In the genomic region with DNA sequence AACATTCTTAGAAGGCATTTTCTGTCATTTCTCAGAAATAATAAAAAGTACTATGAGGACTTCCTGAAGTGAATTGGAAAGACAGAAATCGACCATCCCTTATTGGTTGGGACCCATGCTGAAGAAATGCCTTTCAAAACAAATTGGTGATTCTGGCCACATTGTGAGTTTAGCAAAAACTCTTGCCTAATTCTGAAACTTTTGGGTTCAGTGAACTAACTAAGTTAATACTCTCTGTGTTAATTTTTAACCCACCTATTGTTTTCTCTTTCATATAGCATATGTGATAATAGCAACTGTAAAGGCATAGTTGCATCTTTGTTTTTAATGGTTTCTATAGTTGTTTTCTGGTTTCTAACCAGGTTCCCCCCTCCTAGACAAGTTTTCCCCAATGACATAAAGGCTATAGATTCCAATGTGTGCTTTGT, we compare ENCODE assay signal across 15 cellular contexts.
DNase-seq lines count a peak whose midpoint lies in the region; ATAC-seq and TF ChIP-seq lines count a peak whose summit lies in the region.
"Had no signal": no experiment of that assay in that cellular context is flagged by ENCODE, and none has a peak within 500 bp of the region (broad histone marks: within the 10 kb centered on the region; RNA-seq: fewer than 3 reads in every experiment).

No MANE protein-coding gene starts in this region.

- no peaks in the 10 kb centered on the region for H3K9me3 ChIP-seq in mucosa of rectum (ENCODE audit: control insufficient read depth in 2 of 2, low read length in 2 of 2)
- H3K9me3 ChIP-seq: pancreas had no signal

- intact Hi-C loops in Right ventricle myocardium inferior (cut with DNase I), result no loop called here

- ATAC-seq in GM19043 (IDR thresholded peaks at IDR 0.05; ENCODE audit: low read depth, unreplicated experiment), result peak; percentile 85
- ATAC-seq in HG02623 (IDR thresholded peaks at IDR 0.05; ENCODE audit: unreplicated experiment), result peak; percentile 58
- peak; percentile 79 for ATAC-seq in HG03457 (IDR thresholded peaks at IDR 0.05; ENCODE audit: unreplicated experiment)
- no peak for ATAC-seq in Right ventricle myocardium inferior
- no peak for ATAC-seq in SK-N-SH treated with all-trans-retinoic acid at 6 μM for 48 hours
- no peak for ATAC-seq in activated T-cell treated with anti-CD3 and anti-CD28 coated beads, Interleukin-2, amount 50 U/mL, for 4 hours
- ATAC-seq: pancreas had no signal

- no peaks in the 10 kb centered on the region for H3K27me3 ChIP-seq in mucosa of rectum (ENCODE audit: control insufficient read depth in 2 of 2, insufficient read depth in 2 of 2, low read length in 2 of 2)
- H3K27me3 ChIP-seq: pancreas had no signal

- H3K4me3 Mint-ChIP-seq in activated T-cell treated with anti-CD3 and anti-CD28 coated beads, Interleukin-2, amount 50 U/mL, for 4 hours, result no peak overlapping the region
- H3K4me3 Mint-ChIP-seq: CD14-positive monocyte, memory B cell had no signal

- peaks cover 7 to 16% of the 10 kb centered on the region in 2 donors for H3K4me1 ChIP-seq in mucosa of rectum (ENCODE audit: control insufficient read depth in 2 of 2, insufficient read depth in 2 of 2, low read length in 2 of 2)
- H3K4me1 ChIP-seq: pancreas had no signal

- H3K9ac ChIP-seq in mucosa of rectum (ENCODE audit: low read depth in 1 of 2, low read length in 2 of 2), result no peak overlapping the region

- no peak overlapping the region for H3K4me3 ChIP-seq in mucosa of rectum (ENCODE audit: low read length in 2 of 2)
- H3K4me3 ChIP-seq: pancreas had no signal

- no peaks in the 10 kb centered on the region for H3K36me3 Mint-ChIP-seq in activated T-cell treated with anti-CD3 and anti-CD28 coated beads, Interleukin-2, amount 50 U/mL, for 4 hours (ENCODE audit: insufficient read depth)
- H3K36me3 Mint-ChIP-seq: CD14-positive monocyte, memory B cell had no signal

- H3K9me3 Mint-ChIP-seq in activated T-cell treated with anti-CD3 and anti-CD28 coated beads, Interleukin-2, amount 50 U/mL, for 4 hours, result peaks cover 18% of the 10 kb centered on the region

- H3K36me3 ChIP-seq in mucosa of rectum (ENCODE audit: control insufficient read depth in 2 of 2, insufficient read depth in 2 of 2, low read length in 2 of 2), result no peaks in the 10 kb centered on the region
- H3K36me3 ChIP-seq: pancreas had no signal

- no peaks in the 10 kb centered on the region for H3K27me3 Mint-ChIP-seq in activated T-cell treated with anti-CD3 and anti-CD28 coated beads, Interleukin-2, amount 50 U/mL, for 4 hours (ENCODE audit: low read depth)
- H3K27me3 Mint-ChIP-seq: memory B cell had no signal

- DNase-seq in NOMO-1 treated with dmso at 0.1 percent for 144 hours (lab: John Stamatoyannopoulos, UW; ENCODE audit: unreplicated experiment) (no peak), Right ventricle myocardium inferior (ENCODE audit: missing footprints) (no peak)
- no peak for DNase-seq in activated T-cell treated with anti-CD3 and anti-CD28 coated beads, Interleukin-2, amount 50 U/mL, for 4 hours
- DNase-seq: activated CD4-positive, alpha-beta T cell treated with anti-CD3 and anti-CD28 coated beads for 4 hours; amygdala; H7; pancreas; stimulated activated CD4-positive, alpha-beta T cell treated with anti-CD3 and anti-CD28 coated beads, Interleukin-12 subunit alpha, Interleukin-12 subunit beta, amount 100 ng/mL, for 4 hours had no signal

- no peaks in the 10 kb centered on the region for H3K4me1 Mint-ChIP-seq in activated T-cell treated with anti-CD3 and anti-CD28 coated beads, Interleukin-2, amount 50 U/mL, for 4 hours (ENCODE audit: low read depth)
- H3K4me1 Mint-ChIP-seq: CD14-positive monocyte, memory B cell had no signal

- peak overlapping the region; percentile 61 to 69 for H3K27ac ChIP-seq in mucosa of rectum (ENCODE audit: low read depth in 2 of 2, low read length in 2 of 2)
- H3K27ac ChIP-seq: pancreas had no signal

TF ChIP-seq in SK-N-SH treated with all-trans-retinoic acid at 6 μM for 48 hours, 23 proteins besides CTCF, POLR2A, EP300 and RAD21:
- TF ChIP-seq ZNF565 (CRISPR knock-in tag; conservative IDR thresholded peaks at IDR 0.05; ENCODE audit: low read depth), result no peak
- TF ChIP-seq, protein P1, sequence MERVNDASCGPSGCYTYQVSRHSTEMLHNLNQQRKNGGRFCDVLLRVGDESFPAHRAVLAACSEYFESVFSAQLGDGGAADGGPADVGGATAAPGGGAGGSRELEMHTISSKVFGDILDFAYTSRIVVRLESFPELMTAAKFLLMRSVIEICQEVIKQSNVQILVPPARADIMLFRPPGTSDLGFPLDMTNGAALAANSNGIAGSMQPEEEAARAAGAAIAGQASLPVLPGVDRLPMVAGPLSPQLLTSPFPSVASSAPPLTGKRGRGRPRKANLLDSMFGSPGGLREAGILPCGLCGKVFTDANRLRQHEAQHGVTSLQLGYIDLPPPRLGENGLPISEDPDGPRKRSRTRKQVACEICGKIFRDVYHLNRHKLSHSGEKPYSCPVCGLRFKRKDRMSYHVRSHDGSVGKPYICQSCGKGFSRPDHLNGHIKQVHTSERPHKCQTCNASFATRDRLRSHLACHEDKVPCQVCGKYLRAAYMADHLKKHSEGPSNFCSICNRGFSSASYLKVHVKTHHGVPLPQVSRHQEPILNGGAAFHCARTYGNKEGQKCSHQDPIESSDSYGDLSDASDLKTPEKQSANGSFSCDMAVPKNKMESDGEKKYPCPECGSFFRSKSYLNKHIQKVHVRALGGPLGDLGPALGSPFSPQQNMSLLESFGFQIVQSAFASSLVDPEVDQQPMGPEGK (CRISPR knock-in tag; IDR thresholded peaks at IDR 0.05; ENCODE audit: borderline replicate concordance), result no peak
- TF ChIP-seq ZFP3 (CRISPR knock-in tag; IDR thresholded peaks at IDR 0.05), result no peak
- TF ChIP-seq ISL1 (CRISPR knock-in tag; IDR thresholded peaks at IDR 0.05), result no peak
- TF ChIP-seq, protein P2, sequence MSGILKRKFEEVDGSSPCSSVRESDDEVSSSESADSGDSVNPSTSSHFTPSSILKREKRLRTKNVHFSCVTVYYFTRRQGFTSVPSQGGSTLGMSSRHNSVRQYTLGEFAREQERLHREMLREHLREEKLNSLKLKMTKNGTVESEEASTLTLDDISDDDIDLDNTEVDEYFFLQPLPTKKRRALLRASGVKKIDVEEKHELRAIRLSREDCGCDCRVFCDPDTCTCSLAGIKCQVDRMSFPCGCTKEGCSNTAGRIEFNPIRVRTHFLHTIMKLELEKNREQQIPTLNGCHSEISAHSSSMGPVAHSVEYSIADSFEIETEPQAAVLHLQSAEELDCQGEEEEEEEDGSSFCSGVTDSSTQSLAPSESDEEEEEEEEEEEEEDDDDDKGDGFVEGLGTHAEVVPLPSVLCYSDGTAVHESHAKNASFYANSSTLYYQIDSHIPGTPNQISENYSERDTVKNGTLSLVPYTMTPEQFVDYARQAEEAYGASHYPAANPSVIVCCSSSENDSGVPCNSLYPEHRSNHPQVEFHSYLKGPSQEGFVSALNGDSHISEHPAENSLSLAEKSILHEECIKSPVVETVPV (CRISPR knock-in tag; IDR thresholded peaks at IDR 0.05), result no peak
- TF ChIP-seq ZNF70 (CRISPR knock-in tag; IDR thresholded peaks at IDR 0.05), result no peak
- TF ChIP-seq, protein P3, sequence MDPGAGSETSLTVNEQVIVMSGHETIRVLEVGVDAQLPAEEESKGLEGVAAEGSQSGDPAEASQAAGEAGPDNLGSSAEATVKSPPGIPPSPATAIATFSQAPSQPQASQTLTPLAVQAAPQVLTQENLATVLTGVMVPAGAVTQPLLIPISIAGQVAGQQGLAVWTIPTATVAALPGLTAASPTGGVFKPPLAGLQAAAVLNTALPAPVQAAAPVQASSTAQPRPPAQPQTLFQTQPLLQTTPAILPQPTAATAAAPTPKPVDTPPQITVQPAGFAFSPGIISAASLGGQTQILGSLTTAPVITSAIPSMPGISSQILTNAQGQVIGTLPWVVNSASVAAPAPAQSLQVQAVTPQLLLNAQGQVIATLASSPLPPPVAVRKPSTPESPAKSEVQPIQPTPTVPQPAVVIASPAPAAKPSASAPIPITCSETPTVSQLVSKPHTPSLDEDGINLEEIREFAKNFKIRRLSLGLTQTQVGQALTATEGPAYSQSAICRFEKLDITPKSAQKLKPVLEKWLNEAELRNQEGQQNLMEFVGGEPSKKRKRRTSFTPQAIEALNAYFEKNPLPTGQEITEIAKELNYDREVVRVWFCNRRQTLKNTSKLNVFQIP (CRISPR knock-in tag; IDR thresholded peaks at IDR 0.05; ENCODE audit: borderline replicate concordance, low read depth), result no peak
- no peak for TF ChIP-seq ZFP30 (CRISPR knock-in tag; IDR thresholded peaks at IDR 0.05)
TF ChIP-seq in SK-N-SH treated with all-trans-retinoic acid at 6 μM for 48 hours: peak in this region for 0.

Comparison
In these comparisons a context has a peak if more than half of its experiments do, and no peak if none do; other contexts are left out.
1. ATAC-seq: peak in GM19043 (single experiment), HG02623 (single experiment) and HG03457 (single experiment); none in Right ventricle myocardium inferior (single experiment), SK-N-SH treated with all-trans-retinoic acid at 6 μM for 48 hours (single experiment) and activated T-cell treated with anti-CD3 and anti-CD28 coated beads, Interleukin-2, amount 50 U/mL, for 4 hours (0 of 2).